In the genomic region with DNA sequence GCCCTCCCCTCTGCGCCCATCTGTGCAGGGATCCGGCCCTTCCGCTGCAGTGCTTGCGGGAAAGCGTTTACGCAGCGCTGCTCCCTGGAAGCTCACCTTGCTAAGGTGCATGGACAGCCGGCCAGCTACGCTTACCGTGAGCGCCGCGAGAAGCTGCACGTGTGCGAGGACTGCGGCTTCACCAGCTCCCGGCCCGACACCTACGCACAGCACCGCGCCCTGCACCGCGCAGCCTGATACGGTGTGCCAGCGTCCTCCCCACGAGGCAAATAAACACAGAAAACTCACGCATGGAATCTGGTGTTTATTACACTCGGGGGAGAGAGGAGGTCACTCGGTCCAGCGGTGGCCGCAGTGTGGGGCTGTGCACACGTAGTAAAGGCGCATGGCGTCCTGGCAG, we compare ENCODE assay signal across 11 cellular contexts. TPM values are rescaled to one million over a fixed set of nuclear protein-coding genes. Genes with fewer than 3 reads are reported as not detected.
A peak's percentile ranks its signal among the peaks of the same experiment; 100 is the strongest.
DNase-seq lines count a peak whose midpoint lies in the region.
"Had no signal": no experiment of that assay in that cellular context is flagged by ENCODE, and none has a peak within 500 bp of the region (broad histone marks: within the 10 kb centered on the region; RNA-seq: fewer than 3 reads in every experiment).

No MANE protein-coding gene starts in this region.

- peaks cover 40% of the 10 kb centered on the region for H3K4me1 Mint-ChIP-seq in activated T-cell treated with anti-CD3 and anti-CD28 coated beads, Interleukin-2, amount 50 U/mL, for 24 hours (ENCODE audit: low read depth)
- peaks cover 36% of the 10 kb centered on the region for H3K4me1 Mint-ChIP-seq in activated T-helper 1 cell treated with anti-CD3 and anti-CD28 coated beads, Interleukin-12 subunit alpha, Interleukin-12 subunit beta, Interleukin-2, Interleukin-4 antibody, amounts not matched to agents 30 ng/mL and 10 ng/mL and 1 ng/mL, durations not matched to agents 14 hours and 24 hours and 36 hours (ENCODE audit: low read depth)

- peak overlapping the region; percentile 98 for H3K4me3 ChIP-seq in iPS-15b (ENCODE audit: low read depth, low read length)

- H3K27me3 ChIP-seq in iPS-15b (ENCODE audit: control insufficient read depth, insufficient read depth, low read length) = no peaks in the 10 kb centered on the region

- H3K36me3 Mint-ChIP-seq in activated T-cell treated with anti-CD3 and anti-CD28 coated beads, Interleukin-2, amount 50 U/mL, for 24 hours (ENCODE audit: low read depth) = peaks cover 79% of the 10 kb centered on the region
- H3K36me3 Mint-ChIP-seq in activated T-helper 1 cell treated with anti-CD3 and anti-CD28 coated beads, Interleukin-12 subunit alpha, Interleukin-12 subunit beta, Interleukin-2, Interleukin-4 antibody, amounts not matched to agents 30 ng/mL and 10 ng/mL and 1 ng/mL, durations not matched to agents 14 hours and 24 hours and 36 hours (ENCODE audit: low read depth) = peaks cover 23% of the 10 kb centered on the region

- no peak overlapping the region for H3K9ac ChIP-seq in iPS-15b (ENCODE audit: low read depth, low read length)

- H3K27me3 Mint-ChIP-seq in activated T-cell treated with anti-CD3 and anti-CD28 coated beads, Interleukin-2, amount 50 U/mL, for 24 hours = no peaks in the 10 kb centered on the region
- H3K27me3 Mint-ChIP-seq in activated T-helper 1 cell treated with anti-CD3 and anti-CD28 coated beads, Interleukin-12 subunit alpha, Interleukin-12 subunit beta, Interleukin-2, Interleukin-4 antibody, amounts not matched to agents 30 ng/mL and 10 ng/mL and 1 ng/mL, durations not matched to agents 14 hours and 24 hours and 36 hours (ENCODE audit: insufficient read depth) = peaks cover 1% of the 10 kb centered on the region

- peak overlapping the region; percentile 95 for H3K27ac ChIP-seq in substantia nigra (ENCODE audit: low read depth, low read length, poor library complexity, severe bottlenecking)

- no peaks in the 10 kb centered on the region for H3K9me3 Mint-ChIP-seq in activated T-cell treated with anti-CD3 and anti-CD28 coated beads, Interleukin-2, amount 50 U/mL, for 24 hours
- H3K9me3 Mint-ChIP-seq in activated T-helper 1 cell treated with anti-CD3 and anti-CD28 coated beads, Interleukin-12 subunit alpha, Interleukin-12 subunit beta, Interleukin-2, Interleukin-4 antibody, amounts not matched to agents 30 ng/mL and 10 ng/mL and 1 ng/mL, durations not matched to agents 14 hours and 24 hours and 36 hours = no peaks in the 10 kb centered on the region

- peaks cover 11% of the 10 kb centered on the region for H3K4me1 ChIP-seq in iPS-15b (ENCODE audit: control insufficient read depth, insufficient read depth, low read length)

- H3K9me3 ChIP-seq in iPS-15b (ENCODE audit: control insufficient read depth, insufficient read depth, low read length) = no peaks in the 10 kb centered on the region
- H3K9me3 ChIP-seq: mucosa of descending colon had no signal

- no peak for DNase-seq in activated T-cell treated with anti-CD3 and anti-CD28 coated beads, Interleukin-2, amount 50 U/mL, for 24 hours
- no peak for DNase-seq in activated T-cell treated with anti-CD3 and anti-CD28 coated beads, Interleukin-2, amount 50 U/mL, for 1 hour
- DNase-seq in activated T-helper 1 cell treated with anti-CD3 and anti-CD28 coated beads, Interleukin-12 subunit alpha, Interleukin-12 subunit beta, Interleukin-2, Interleukin-4 antibody, amounts not matched to agents 30 ng/mL and 10 ng/mL and 1 ng/mL, durations not matched to agents 14 hours and 24 hours and 36 hours (ENCODE audit: low spot score) = no peak
- DNase-seq in substantia nigra (lab: John Stamatoyannopoulos, UW) (peak in 1 of 49 donors; percentile 32), activated gamma-delta T cell (lab: John Stamatoyannopoulos, UW) (no peak)
- no peak for DNase-seq in stimulated activated CD4-positive, alpha-beta T cell treated with anti-CD3 and anti-CD28 coated beads, Interleukin-2, amount 100 ng/mL, for 24 hours
- DNase-seq in stimulated activated CD4-positive, alpha-beta T cell treated with anti-CD3 and anti-CD28 coated beads, Interleukin-4, amount 100 ng/mL, for 4 hours = no peak
- DNase-seq: NCI-H1694 had no signal

- peak overlapping the region; percentile 98 for H3K4me3 Mint-ChIP-seq in activated T-cell treated with anti-CD3 and anti-CD28 coated beads, Interleukin-2, amount 50 U/mL, for 24 hours
- peak overlapping the region; percentile 98 for H3K4me3 Mint-ChIP-seq in activated T-helper 1 cell treated with anti-CD3 and anti-CD28 coated beads, Interleukin-12 subunit alpha, Interleukin-12 subunit beta, Interleukin-2, Interleukin-4 antibody, amounts not matched to agents 30 ng/mL and 10 ng/mL and 1 ng/mL, durations not matched to agents 14 hours and 24 hours and 36 hours

- intact Hi-C loops in activated T-helper 1 cell treated with anti-CD3 and anti-CD28 coated beads, Interleukin-12 subunit alpha, Interleukin-12 subunit beta, Interleukin-2, Interleukin-4 antibody, amounts not matched to agents 30 ng/mL and 10 ng/mL and 1 ng/mL, durations not matched to agents 14 hours and 24 hours and 36 hours (cut with micrococcal nuclease) = loop anchor here (10.0 kb wide), 3 partner anchors 469 to 1351 kb away; partner anchors contain the start of genes COX6B1, ETV2, ZNF569 and ZNF570

- H3K36me3 ChIP-seq in iPS-15b (ENCODE audit: control insufficient read depth, insufficient read depth, low read length) = peaks cover 14% of the 10 kb centered on the region

- H3K27ac Mint-ChIP-seq in activated T-cell treated with anti-CD3 and anti-CD28 coated beads, Interleukin-2, amount 50 U/mL, for 24 hours = peak overlapping the region; percentile 97
- H3K27ac Mint-ChIP-seq in activated T-helper 1 cell treated with anti-CD3 and anti-CD28 coated beads, Interleukin-12 subunit alpha, Interleukin-12 subunit beta, Interleukin-2, Interleukin-4 antibody, amounts not matched to agents 30 ng/mL and 10 ng/mL and 1 ng/mL, durations not matched to agents 14 hours and 24 hours and 36 hours = peak overlapping the region; percentile 75

RNA-seq across cellular contexts. Expression of gene POLR2I, which starts 1.2 kb away (rescaled TPM):
- total RNA-seq in activated T-helper 1 cell treated with anti-CD3 and anti-CD28 coated beads, Interleukin-12 subunit alpha, Interleukin-12 subunit beta, Interleukin-2, Interleukin-4 antibody, amounts not matched to agents 30 ng/mL and 10 ng/mL and 1 ng/mL, durations not matched to agents 14 hours and 24 hours and 36 hours = 76.3 and 92.4 TPM in 2 replicates

RNA-seq across cellular contexts. Expression of gene TBCB, which starts 1.8 kb away (rescaled TPM):
- total RNA-seq in activated T-helper 1 cell treated with anti-CD3 and anti-CD28 coated beads, Interleukin-12 subunit alpha, Interleukin-12 subunit beta, Interleukin-2, Interleukin-4 antibody, amounts not matched to agents 30 ng/mL and 10 ng/mL and 1 ng/mL, durations not matched to agents 14 hours and 24 hours and 36 hours = 127 and 143 TPM in 2 replicates

RNA-seq across cellular contexts. Expression of gene OVOL3, which starts 2.5 kb away (rescaled TPM):
- not detected in 2 replicates for total RNA-seq in activated T-helper 1 cell treated with anti-CD3 and anti-CD28 coated beads, Interleukin-12 subunit alpha, Interleukin-12 subunit beta, Interleukin-2, Interleukin-4 antibody, amounts not matched to agents 30 ng/mL and 10 ng/mL and 1 ng/mL, durations not matched to agents 14 hours and 24 hours and 36 hours
- total RNA-seq: mucosa of descending colon, ureter had no signal

RNA-seq across cellular contexts. Expression of gene CAPNS1, which starts 26.4 kb away (rescaled TPM):
- 326 and 335 TPM in 2 replicates for total RNA-seq in activated T-helper 1 cell treated with anti-CD3 and anti-CD28 coated beads, Interleukin-12 subunit alpha, Interleukin-12 subunit beta, Interleukin-2, Interleukin-4 antibody, amounts not matched to agents 30 ng/mL and 10 ng/mL and 1 ng/mL, durations not matched to agents 14 hours and 24 hours and 36 hours

RNA-seq across cellular contexts. Expression of gene COX7A1, which starts 38.8 kb away (rescaled TPM):
- not detected in 2 replicates for total RNA-seq in activated T-helper 1 cell treated with anti-CD3 and anti-CD28 coated beads, Interleukin-12 subunit alpha, Interleukin-12 subunit beta, Interleukin-2, Interleukin-4 antibody, amounts not matched to agents 30 ng/mL and 10 ng/mL and 1 ng/mL, durations not matched to agents 14 hours and 24 hours and 36 hours
